Comparison of ENCODE assay signal across 8 cellular contexts in the genomic region with DNA sequence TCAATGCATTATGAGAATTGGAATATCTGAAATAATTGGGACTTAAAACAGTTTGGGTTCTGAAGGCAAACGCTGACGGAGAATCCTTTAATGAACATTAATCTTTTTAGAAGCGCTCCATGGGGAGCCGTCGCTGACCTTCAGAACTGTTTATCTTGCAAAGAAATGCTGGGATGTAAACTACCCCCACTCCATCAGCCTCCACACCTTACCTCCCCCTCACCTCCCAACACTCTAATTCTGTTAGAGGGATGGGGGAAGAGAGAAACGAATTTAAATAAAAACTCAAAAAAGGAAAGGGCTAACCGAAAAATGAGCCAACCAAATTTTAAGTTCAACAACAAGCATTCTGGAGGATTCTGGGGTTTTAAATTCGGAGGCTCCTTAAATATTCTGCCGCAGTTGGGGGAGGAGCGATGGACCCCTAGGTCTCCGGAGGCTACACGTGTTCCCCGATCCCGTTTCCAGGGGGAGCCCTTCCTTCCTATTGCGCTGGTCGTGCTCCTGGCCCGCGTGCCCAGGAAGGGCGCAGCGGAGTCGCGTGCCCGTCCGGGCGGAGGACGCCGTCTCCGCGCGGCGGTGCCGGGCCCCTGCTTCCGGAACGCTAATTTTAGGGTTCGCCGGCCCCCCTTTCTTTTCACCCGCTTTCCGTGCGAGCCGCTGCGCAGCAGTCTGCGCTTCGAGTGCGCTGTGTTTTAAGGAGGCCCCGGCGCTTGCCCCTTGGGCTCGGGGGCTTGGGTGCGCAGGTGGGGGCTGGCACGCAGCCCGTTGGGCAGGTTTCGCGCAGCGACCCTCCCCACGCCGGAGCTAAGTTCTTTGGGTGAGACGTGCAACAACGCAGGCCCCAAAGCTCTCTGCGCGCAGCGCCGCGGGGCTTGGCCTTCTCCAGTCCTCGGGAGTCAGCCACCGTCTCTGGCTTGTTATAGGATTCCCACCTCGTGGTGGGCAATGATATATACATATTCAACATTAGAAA. TPM values are rescaled to one million over a fixed set of nuclear protein-coding genes. Genes with fewer than 3 reads are reported as not detected.
DNase-seq lines count a peak whose midpoint lies in the region; ATAC-seq and TF ChIP-seq lines count a peak whose summit lies in the region.

No MANE protein-coding gene starts in this region.

- peaks cover 29% of the 10 kb centered on the region for H3K27me3 Mint-ChIP-seq in activated naive CD4-positive, alpha-beta T cell treated with anti-CD3 and anti-CD28 coated beads, Interleukin-2, amount 10 ng/mL, durations not matched to agents 7 days and 5 days
- H3K27me3 Mint-ChIP-seq in nephron progenitor cell (ENCODE audit: low read depth, poor library complexity): peaks cover 70% of the 10 kb centered on the region

- H3K9me3 ChIP-seq in DOHH2 (ENCODE audit: control insufficient read depth, insufficient read depth, low read length) (no peaks in the 10 kb centered on the region), HEK293 (ENCODE audit: control insufficient read depth, insufficient read depth, low read depth, low read length) (no peaks in the 10 kb centered on the region), aorta (ENCODE audit: control insufficient read depth, low read length) (no peaks in the 10 kb centered on the region)

- CTCF ChIA-PET in HEK293 (lab: Yijun Ruan, JAX): interaction anchor here (1.4 to 1.5 kb wide), 2 partner anchors 29 to 422 kb away, joined by 3 to 4 read pairs; no protein-coding TSS in a partner anchor
- CTCF ChIA-PET in activated naive CD4-positive, alpha-beta T cell treated with anti-CD3 and anti-CD28 coated beads, Interleukin-2, amount 10 ng/mL, durations not matched to agents 7 days and 5 days (lab: Charles Lee): interaction anchor here (0.8 to 1.6 kb wide), 3 partner anchors 10 to 50 kb away, joined by 3 to 4 read pairs (median 3); no protein-coding TSS in a partner anchor

- H3K27me3 ChIP-seq in DOHH2 (ENCODE audit: control insufficient read depth, low read length) (no peaks in the 10 kb centered on the region), foreskin keratinocyte (no peaks in the 10 kb centered on the region), aorta (ENCODE audit: control insufficient read depth in 1 of 2, insufficient read depth in 2 of 2, low read length in 1 of 2) (no peaks in the 10 kb centered on the region)

- H3K4me3 Mint-ChIP-seq in activated naive CD4-positive, alpha-beta T cell treated with anti-CD3 and anti-CD28 coated beads, Interleukin-2, amount 10 ng/mL, durations not matched to agents 7 days and 5 days: peak overlapping the region; percentile 70
- H3K4me3 Mint-ChIP-seq in nephron progenitor cell: peak overlapping the region; percentile 77

- H3K36me3 Mint-ChIP-seq in activated naive CD4-positive, alpha-beta T cell treated with anti-CD3 and anti-CD28 coated beads, Interleukin-2, amount 10 ng/mL, durations not matched to agents 7 days and 5 days: peaks cover 1% of the 10 kb centered on the region
- H3K36me3 Mint-ChIP-seq in nephron progenitor cell (ENCODE audit: low read depth): no peaks in the 10 kb centered on the region

- POLR2A ChIA-PET in HEK293 (lab: Yijun Ruan, JAX): interaction anchor here (0.7 to 1.8 kb wide), 4 partner anchors 11 to 203 kb away, joined by 3 to 9 read pairs (median 5); partner anchors contain the start of genes DNAJC6, LEPR and LEPROT

- H3F3A ChIP-seq in DOHH2 (ENCODE audit: control insufficient read depth, insufficient read depth): peaks cover 9% of the 10 kb centered on the region

- no peaks in the 10 kb centered on the region for H3K9me2 ChIP-seq in DOHH2 (replicated peaks; ENCODE audit: control insufficient read depth, low read length)

- peaks cover 29% of the 10 kb centered on the region for H3K4me1 Mint-ChIP-seq in activated naive CD4-positive, alpha-beta T cell treated with anti-CD3 and anti-CD28 coated beads, Interleukin-2, amount 10 ng/mL, durations not matched to agents 7 days and 5 days
- H3K4me1 Mint-ChIP-seq in nephron progenitor cell: peaks cover 20% of the 10 kb centered on the region

- peak; percentile 41 to 86 for DNase-seq in NCI-H526 (lab: John Stamatoyannopoulos, UW)
- DNase-seq in activated naive CD4-positive, alpha-beta T cell treated with anti-CD3 and anti-CD28 coated beads, Interleukin-2, amount 10 ng/mL, durations not matched to agents 7 days and 5 days: peak; percentile 68
- DNase-seq in foreskin keratinocyte: peak in 1 of 2 donors; percentile 28
- DNase-seq in nephron progenitor cell: peak; percentile 65
- peak; percentile 54 to 76 for DNase-seq in aorta

- intact Hi-C loops in aorta (cut with DNase I): loop anchor here in 1 of 2 donors (10.0 kb wide), 1 partner anchor 159 kb away; the partner anchor contains the start of genes LEPR and LEPROT

- H3K36me3 ChIP-seq in DOHH2 (ENCODE audit: control insufficient read depth, low read length) (no peaks in the 10 kb centered on the region), HEK293 (ENCODE audit: control insufficient read depth in 2 of 2, insufficient read depth in 1 of 2, low read length in 2 of 2) (no peaks in the 10 kb centered on the region), aorta (ENCODE audit: control insufficient read depth in 1 of 2, insufficient read depth in 2 of 2, low read length in 1 of 2) (no peaks in the 10 kb centered on the region)

- no peaks in the 10 kb centered on the region for H4K20me1 ChIP-seq in DOHH2 (ENCODE audit: control insufficient read depth, insufficient read depth, low read depth, low read length)

- H3K4me3 ChIP-seq in DOHH2 (ENCODE audit: low read length) (peak overlapping the region; percentile 70), HEK293 (ENCODE audit: low read depth, low read length) (peak overlapping the region; percentile 36), aorta (ENCODE audit: low read length in 2 of 2) (peak overlapping the region; percentile 15 to 62)

- peak overlapping the region; percentile 70 for H3K4me2 ChIP-seq in DOHH2 (ENCODE audit: low read length)

- no peak overlapping the region for H3K27ac ChIP-seq in DOHH2 (ENCODE audit: low read depth, low read length)
- H3K27ac ChIP-seq in HEK293 (ENCODE audit: extremely low read depth, low read depth, low read length): peak overlapping the region; percentile 63; the same call in 1 of the 2 replicates
- no peak overlapping the region for H3K27ac ChIP-seq in foreskin keratinocyte
- H3K27ac ChIP-seq in aorta (ENCODE audit: low read depth in 1 of 2, low read length in 2 of 2): no peak overlapping the region

- whole genome bisulfite sequencing in aorta, 2 donors: 1 to 3% methylated on average over 63 to 65 of the region's 65 CpGs

- peaks cover 29% of the 10 kb centered on the region for H3K4me1 ChIP-seq in DOHH2 (ENCODE audit: control insufficient read depth, low read length)
- peaks cover 5% of the 10 kb centered on the region; the same call in 1 of the 2 replicates for H3K4me1 ChIP-seq in HEK293 (ENCODE audit: control insufficient read depth, insufficient read depth, low read length)
- H3K4me1 ChIP-seq in foreskin keratinocyte: peaks cover 9% of the 10 kb centered on the region
- no peaks in the 10 kb centered on the region for H3K4me1 ChIP-seq in aorta (ENCODE audit: control insufficient read depth in 1 of 2, insufficient read depth in 2 of 2, low read length in 2 of 2)

- no peaks in the 10 kb centered on the region for H3K9me3 Mint-ChIP-seq in activated naive CD4-positive, alpha-beta T cell treated with anti-CD3 and anti-CD28 coated beads, Interleukin-2, amount 10 ng/mL, durations not matched to agents 7 days and 5 days
- H3K9me3 Mint-ChIP-seq in nephron progenitor cell: no peaks in the 10 kb centered on the region

- H3K79me2 ChIP-seq in DOHH2 (ENCODE audit: control insufficient read depth, low read length): no peaks in the 10 kb centered on the region

- H3K27ac Mint-ChIP-seq in activated naive CD4-positive, alpha-beta T cell treated with anti-CD3 and anti-CD28 coated beads, Interleukin-2, amount 10 ng/mL, durations not matched to agents 7 days and 5 days: no peak overlapping the region
- no peak overlapping the region for H3K27ac Mint-ChIP-seq in nephron progenitor cell

- ATAC-seq in foreskin keratinocyte (peak; percentile 77), aorta (ENCODE audit: low FRiP score) (peak; percentile 81), GM18907 (IDR thresholded peaks at IDR 0.05; ENCODE audit: unreplicated experiment) (no peak)

- TF ChIP-seq CTCF in DOHH2 (IDR thresholded peaks at IDR 0.05; ENCODE audit: low read depth, low read length, poor library complexity, severe bottlenecking): peak; percentile 35
- TF ChIP-seq CTCF in HEK293 (tag by site-specific recombination; IDR thresholded peaks at IDR 0.05): peak; percentile 82
- peak; percentile 52 for TF ChIP-seq CTCF in foreskin keratinocyte (conservative IDR thresholded peaks at IDR 0.05)
- peak; percentile 31 for TF ChIP-seq CTCF in nephron progenitor cell (IDR thresholded peaks at IDR 0.05)

TF ChIP-seq in HEK293, 187 proteins besides CTCF, POLR2A, EP300 and RAD21 (continues in another document):
- peak; percentile 75 for TF ChIP-seq ZSCAN30 (tag by site-specific recombination; IDR thresholded peaks at IDR 0.05)
- TF ChIP-seq, protein P1, sequence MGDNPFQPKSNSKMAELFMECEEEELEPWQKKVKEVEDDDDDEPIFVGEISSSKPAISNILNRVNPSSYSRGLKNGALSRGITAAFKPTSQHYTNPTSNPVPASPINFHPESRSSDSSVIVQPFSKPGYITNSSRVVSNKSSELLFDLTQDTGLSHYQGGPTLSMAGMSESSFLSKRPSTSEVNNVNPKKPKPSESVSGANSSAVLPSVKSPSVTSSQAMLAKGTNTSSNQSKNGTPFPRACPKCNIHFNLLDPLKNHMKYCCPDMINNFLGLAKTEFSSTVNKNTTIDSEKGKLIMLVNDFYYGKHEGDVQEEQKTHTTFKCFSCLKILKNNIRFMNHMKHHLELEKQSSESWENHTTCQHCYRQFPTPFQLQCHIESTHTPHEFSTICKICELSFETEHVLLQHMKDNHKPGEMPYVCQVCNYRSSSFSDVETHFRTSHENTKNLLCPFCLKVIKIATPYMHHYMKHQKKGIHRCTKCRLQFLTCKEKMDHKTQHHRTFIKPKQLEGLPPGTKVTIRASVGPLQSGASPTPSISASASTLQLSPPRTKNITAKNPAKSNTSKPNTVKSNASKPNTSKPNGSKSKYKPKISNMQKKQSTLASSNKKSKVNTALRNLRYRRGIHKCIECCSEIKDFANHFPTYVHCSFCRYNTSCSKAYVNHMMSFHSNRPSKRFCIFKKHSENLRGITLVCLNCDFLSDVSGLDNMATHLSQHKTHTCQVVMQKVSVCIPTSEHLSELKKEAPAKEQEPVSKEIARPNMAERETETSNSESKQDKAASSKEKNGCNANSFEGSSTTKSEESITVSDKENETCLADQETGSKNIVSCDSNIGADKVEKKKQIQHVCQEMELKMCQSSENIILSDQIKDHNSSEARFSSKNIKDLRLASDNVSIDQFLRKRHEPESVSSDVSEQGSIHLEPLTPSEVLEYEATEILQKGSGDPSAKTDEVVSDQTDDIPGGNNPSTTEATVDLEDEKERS (tag by site-specific recombination; IDR thresholded peaks at IDR 0.05): no peak

RNA-seq across cellular contexts. Expression of gene DNAJC6, which starts 43.8 kb away (rescaled TPM):
- 5.1 and 5.8 TPM in 2 replicates for total RNA-seq in foreskin keratinocyte
- polyA plus RNA-seq in foreskin keratinocyte: 0.75 and 1.1 TPM in 2 replicates
- 1 to 10 TPM; 2.3 to 3.8 TPM for total RNA-seq in aorta
- polyA plus RNA-seq in aorta: 1 to 10 TPM in 1 of 2 donors, not detected in 1; 1.3 TPM

Comparison
In these comparisons a context has a peak if more than half of its experiments do, and no peak if none do; other contexts are left out.
1. CTCF ChIP-seq: peak in every context shown above with its lines; median percentile 82 in HEK293; 52 in foreskin keratinocyte; 35 in DOHH2; 31 in nephron progenitor cell.